In the genomic region with DNA sequence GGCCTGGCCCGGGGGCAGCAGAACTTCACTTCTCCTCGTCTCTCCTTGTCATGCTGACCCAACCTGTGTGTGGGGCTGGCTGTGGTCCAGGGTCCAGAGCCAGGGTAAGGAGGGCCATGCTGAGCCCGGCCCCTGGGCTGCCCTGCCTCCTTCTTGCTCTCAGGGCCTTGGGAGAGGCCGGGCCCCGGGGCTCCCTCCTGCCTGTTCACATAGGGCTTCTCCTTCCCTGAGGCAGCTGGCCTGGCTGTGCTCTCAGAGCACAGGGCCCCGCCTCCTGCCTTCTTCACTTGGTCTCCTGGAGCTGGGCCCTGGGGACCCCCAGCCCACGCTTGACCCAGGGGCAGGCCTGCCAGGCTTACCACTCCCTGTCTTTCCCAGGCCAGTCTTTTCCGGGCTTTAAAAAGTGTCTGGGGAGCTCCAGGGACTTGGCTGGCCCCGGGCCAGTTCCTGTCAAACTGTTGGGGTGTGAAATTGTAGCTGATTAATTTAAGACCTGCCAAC, we compare ENCODE assay signal across 1 cellular context.
TF ChIP-seq lines count a peak whose summit lies in the region.

No MANE protein-coding gene starts in this region.

TF ChIP-seq in IMR-90, 13 proteins besides CTCF, POLR2A, EP300 and RAD21:
- TF ChIP-seq BHLHE40 (IDR thresholded peaks at IDR 0.05; ENCODE audit: low read depth, low read length) (no peak), RCOR1 (IDR thresholded peaks at IDR 0.05; ENCODE audit: insufficient replicate concordance, low read length) (no peak), MAZ (IDR thresholded peaks at IDR 0.05; ENCODE audit: borderline replicate concordance, low read depth, low read length) (no peak), FOS (IDR thresholded peaks at IDR 0.05; ENCODE audit: low read depth, low read length) (no peak), NFE2L2 (IDR thresholded peaks at IDR 0.05; ENCODE audit: low read depth, low read length) (no peak), MAFK (IDR thresholded peaks at IDR 0.05; ENCODE audit: low read depth, low read length) (no peak), RFX5 (IDR thresholded peaks at IDR 0.05; ENCODE audit: low read depth, low read length) (no peak), CEBPB (IDR thresholded peaks at IDR 0.05; ENCODE audit: low read depth, low read length) (no peak), MXI1 (IDR thresholded peaks at IDR 0.05; ENCODE audit: borderline replicate concordance, low read depth, low read length) (no peak), SMC3 (IDR thresholded peaks at IDR 0.05; ENCODE audit: low read depth, low read length) (no peak), CHD1 (IDR thresholded peaks at IDR 0.05; ENCODE audit: low read depth, low read length) (no peak)
- TF ChIP-seq, protein P1, sequence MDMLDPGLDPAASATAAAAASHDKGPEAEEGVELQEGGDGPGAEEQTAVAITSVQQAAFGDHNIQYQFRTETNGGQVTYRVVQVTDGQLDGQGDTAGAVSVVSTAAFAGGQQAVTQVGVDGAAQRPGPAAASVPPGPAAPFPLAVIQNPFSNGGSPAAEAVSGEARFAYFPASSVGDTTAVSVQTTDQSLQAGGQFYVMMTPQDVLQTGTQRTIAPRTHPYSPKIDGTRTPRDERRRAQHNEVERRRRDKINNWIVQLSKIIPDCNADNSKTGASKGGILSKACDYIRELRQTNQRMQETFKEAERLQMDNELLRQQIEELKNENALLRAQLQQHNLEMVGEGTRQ (IDR thresholded peaks at IDR 0.05; ENCODE audit: low read depth, low read length), result no peak
- TF ChIP-seq, protein P2, sequence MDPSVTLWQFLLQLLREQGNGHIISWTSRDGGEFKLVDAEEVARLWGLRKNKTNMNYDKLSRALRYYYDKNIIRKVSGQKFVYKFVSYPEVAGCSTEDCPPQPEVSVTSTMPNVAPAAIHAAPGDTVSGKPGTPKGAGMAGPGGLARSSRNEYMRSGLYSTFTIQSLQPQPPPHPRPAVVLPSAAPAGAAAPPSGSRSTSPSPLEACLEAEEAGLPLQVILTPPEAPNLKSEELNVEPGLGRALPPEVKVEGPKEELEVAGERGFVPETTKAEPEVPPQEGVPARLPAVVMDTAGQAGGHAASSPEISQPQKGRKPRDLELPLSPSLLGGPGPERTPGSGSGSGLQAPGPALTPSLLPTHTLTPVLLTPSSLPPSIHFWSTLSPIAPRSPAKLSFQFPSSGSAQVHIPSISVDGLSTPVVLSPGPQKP (IDR thresholded peaks at IDR 0.05; ENCODE audit: borderline replicate concordance, low read depth, low read length), result no peak
